ENCODE assay signal across 12 cellular contexts in the genomic region with DNA sequence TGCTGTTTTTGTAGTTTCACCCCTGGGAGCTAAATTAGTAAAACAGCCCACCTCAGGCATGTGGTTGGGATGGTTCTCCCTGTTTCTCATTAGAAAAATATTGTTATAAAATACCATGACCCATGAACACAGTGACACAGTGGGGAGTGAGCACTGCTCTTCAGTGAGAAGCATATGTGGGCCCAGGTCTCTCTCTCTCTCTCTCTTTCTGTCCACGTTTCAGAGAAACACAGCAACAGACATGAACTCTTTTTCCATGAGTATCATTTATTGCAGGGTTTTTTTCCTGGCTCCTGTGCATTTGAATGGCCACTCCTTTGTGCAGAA. TPM values are rescaled to one million over a fixed set of nuclear protein-coding genes. Genes with fewer than 3 reads are reported as not detected.
A peak's percentile ranks its signal among the peaks of the same experiment; 100 is the strongest.
DNase-seq lines count a peak whose midpoint lies in the region; ATAC-seq and TF ChIP-seq lines count a peak whose summit lies in the region.
"Had no signal": no experiment of that assay in that cellular context is flagged by ENCODE, and none has a peak within 500 bp of the region (broad histone marks: within the 10 kb centered on the region; RNA-seq: fewer than 3 reads in every experiment).

No MANE protein-coding gene starts in this region.

- H3K9me3 Mint-ChIP-seq in Calu3 (ENCODE audit: low read depth, unreplicated experiment): no peaks in the 10 kb centered on the region
- H3K9me3 Mint-ChIP-seq in CD8-positive, alpha-beta memory T cell: no peaks in the 10 kb centered on the region

- H3K4me1 ChIP-seq in A673 (ENCODE audit: insufficient read depth, low read length, poor library complexity, severe bottlenecking) (peaks cover 86% of the 10 kb centered on the region), OCI-LY7 (ENCODE audit: insufficient read depth, low read length, poor library complexity, severe bottlenecking) (peaks cover 85% of the 10 kb centered on the region), psoas muscle (peaks cover 72% of the 10 kb centered on the region)
- peaks cover 31% of the 10 kb centered on the region for H3K4me1 ChIP-seq in CD8-positive, alpha-beta memory T cell (ENCODE audit: insufficient read depth, low read length)

- H3K9me3 ChIP-seq in A673 (ENCODE audit: low read depth, low read length, poor library complexity, severe bottlenecking) (no peaks in the 10 kb centered on the region), OCI-LY7 (ENCODE audit: low read length) (no peaks in the 10 kb centered on the region), psoas muscle (no peaks in the 10 kb centered on the region)
- H3K9me3 ChIP-seq in CD8-positive, alpha-beta memory T cell (ENCODE audit: low read length): no peaks in the 10 kb centered on the region

- peaks cover 71% of the 10 kb centered on the region for H3K27me3 Mint-ChIP-seq in Calu3 (ENCODE audit: unreplicated experiment)
- peaks cover 4 to 6% of the 10 kb centered on the region in 2 donors for H3K27me3 Mint-ChIP-seq in CD8-positive, alpha-beta memory T cell

- H3K27ac ChIP-seq in A673 (ENCODE audit: low read depth, low read length, poor library complexity, severe bottlenecking): peak overlapping the region; percentile 94
- H3K27ac ChIP-seq in OCI-LY7 (ENCODE audit: low read depth, low read length, poor library complexity, severe bottlenecking): peak overlapping the region; percentile 97
- peak overlapping the region; percentile 26 for H3K27ac ChIP-seq in psoas muscle
- no peak overlapping the region for H3K27ac ChIP-seq in CD8-positive, alpha-beta memory T cell (ENCODE audit: low read depth, low read length)

- H3K4me3 Mint-ChIP-seq in Calu3 (ENCODE audit: low read depth, unreplicated experiment): no peak overlapping the region
- H3K4me3 Mint-ChIP-seq in CD8-positive, alpha-beta memory T cell: no peak overlapping the region

- ATAC-seq in left lobe of liver (peak; percentile 25), psoas muscle (no peak), HG03097 (IDR thresholded peaks at IDR 0.05; ENCODE audit: low FRiP score, unreplicated experiment) (no peak)

- peak overlapping the region; percentile 95 for H3K4me2 ChIP-seq in OCI-LY7 (ENCODE audit: low read length)

- peaks cover 11% of the 10 kb centered on the region for H3K4me1 Mint-ChIP-seq in Calu3 (ENCODE audit: low read depth, unreplicated experiment)
- H3K4me1 Mint-ChIP-seq in CD8-positive, alpha-beta memory T cell: peaks cover 44 to 52% (median 50%) of the 10 kb centered on the region in 3 donors

- TF ChIP-seq CTCF in A673 (conservative IDR thresholded peaks at IDR 0.05; ENCODE audit: low read depth, low read length) (no peak), OCI-LY7 (conservative IDR thresholded peaks at IDR 0.05; ENCODE audit: low read length) (no peak), psoas muscle (IDR thresholded peaks at IDR 0.05) (no peak), GM13977 (IDR thresholded peaks at IDR 0.05; ENCODE audit: extremely low read depth, insufficient read depth, missing control alignments) (no peak), Calu3 (IDR thresholded peaks at IDR 0.05; ENCODE audit: unreplicated experiment) (no peak)

- H2AFZ ChIP-seq in OCI-LY7 (ENCODE audit: low read length): peak overlapping the region; percentile 23; the same call in 1 of the 2 replicates

- H3K27me3 ChIP-seq in A673 (replicated peaks; ENCODE audit: insufficient read depth, low read depth, low read length, poor library complexity) (no peaks in the 10 kb centered on the region), psoas muscle (ENCODE audit: insufficient read depth in 3 of 3, low read length in 2 of 3) (no peaks in the 10 kb centered on the region)
- H3K27me3 ChIP-seq in CD8-positive, alpha-beta memory T cell (ENCODE audit: insufficient read depth, low read length, poor library complexity, severe bottlenecking): no peaks in the 10 kb centered on the region

- BruUV-seq in A673 (replicated peaks; lab: Mats Ljungman, UMichigan): no TSS peak
- BruUV-seq in OCI-LY7 (replicated peaks; lab: Mats Ljungman, UMichigan): no TSS peak
- no TSS peak for BruUV-seq in Calu3 (replicated peaks; lab: Mats Ljungman, UMichigan)

- no peaks in the 10 kb centered on the region for H4K20me1 ChIP-seq in OCI-LY7 (ENCODE audit: insufficient read depth, low read length)

- no peaks in the 10 kb centered on the region for H3K36me3 Mint-ChIP-seq in Calu3 (ENCODE audit: insufficient read depth, unreplicated experiment)
- peaks cover 0 to 2% (median 0%) of the 10 kb centered on the region in 3 donors for H3K36me3 Mint-ChIP-seq in CD8-positive, alpha-beta memory T cell

- peaks cover 13% of the 10 kb centered on the region; the same call in 1 of the 2 replicates for H3K79me2 ChIP-seq in OCI-LY7 (ENCODE audit: insufficient read depth, low read depth, low read length)

- no peaks in the 10 kb centered on the region for H3K9me2 ChIP-seq in OCI-LY7 (ENCODE audit: insufficient read depth, low read length)

- H3K36me3 ChIP-seq in A673 (ENCODE audit: insufficient read depth, low read length, poor library complexity, severe bottlenecking) (peaks cover 55% of the 10 kb centered on the region), OCI-LY7 (ENCODE audit: insufficient read depth, low read length) (peaks cover 25% of the 10 kb centered on the region), psoas muscle (ENCODE audit: insufficient read depth in 1 of 2, low read depth in 1 of 2) (peaks cover 6 to 16% of the 10 kb centered on the region in 2 donors)
- H3K36me3 ChIP-seq in CD8-positive, alpha-beta memory T cell (ENCODE audit: insufficient read depth, low read length): no peaks in the 10 kb centered on the region

- POLR2A ChIA-PET in A673 (lab: Charles Lee; ENCODE audit: low non-redundant PET) (no interaction called here), OCI-LY7 (lab: Charles Lee) (interaction anchor here (0.7 to 15.0 kb wide), 6 partner anchors 10 to 130 kb away, joined by 3 to 414 read pairs (median 5); partner anchors contain the start of gene CYRIA)
- POLR2A ChIA-PET in CD8-positive, alpha-beta memory T cell (lab: Charles Lee): no interaction called here

- DNase-seq in A673 (ENCODE audit: low spot score): no peak
- no peak for DNase-seq in OCI-LY7 (ENCODE audit: low spot score)
- DNase-seq in left lobe of liver (ENCODE audit: low spot score): no peak
- DNase-seq in psoas muscle: no peak
- DNase-seq in GM13977 (ENCODE audit: low spot score): no peak
- DNase-seq in Calu3: no peak
- no peak for DNase-seq in CD8-positive, alpha-beta memory T cell
- DNase-seq: cortex of kidney; erythroblast; NCI-H2081 treated with DMSO at 0.1 percent for 48 hours; stimulated activated CD4-positive, alpha-beta T cell treated with anti-CD3 and anti-CD28 coated beads, Interleukin-2, amount 100 ng/mL, for 24 hours had no signal

- intact Hi-C loops in A673 (cut with micrococcal nuclease; ENCODE audit: unreplicated experiment) (loop anchor here (2.0 kb wide), 1 partner anchor 60 kb away; no protein-coding TSS in a partner anchor), OCI-LY7 (cut with micrococcal nuclease; ENCODE audit: unreplicated experiment) (loop anchor here (10.0 kb wide), 1 partner anchor 540 kb away; no protein-coding TSS in a partner anchor), psoas muscle (cut with DNase I) (no loop called here), Calu3 (cut with micrococcal nuclease; ENCODE audit: unreplicated experiment) (no loop called here)

- no peak overlapping the region for H3K27ac Mint-ChIP-seq in Calu3 (ENCODE audit: unreplicated experiment)
- H3K27ac Mint-ChIP-seq in CD8-positive, alpha-beta memory T cell: peak overlapping the region in 2 of 8 donors; percentile 1 to 44

- WGBS in psoas muscle, 3 donors: 42 to 67% (median 56%) methylated on average over 1 of the region's 1 CpG

- in situ Hi-C loops in GM13977 (cut with MboI; ENCODE audit: low pct_unique_long_range_greater_than_20kb, low sequenced_read_pairs, unreplicated experiment): no loop called here

- H3K4me3 ChIP-seq in A673 (ENCODE audit: low read depth, low read length, poor library complexity, severe bottlenecking) (no peak overlapping the region), OCI-LY7 (ENCODE audit: low read depth, low read length, poor library complexity, severe bottlenecking) (peak overlapping the region; percentile 66), psoas muscle (no peak overlapping the region)
- H3K4me3 ChIP-seq in CD8-positive, alpha-beta memory T cell (ENCODE audit: low read length): no peak overlapping the region

- CTCF ChIA-PET in A673 (lab: Charles Lee): no interaction called here
- CTCF ChIA-PET in OCI-LY7 (lab: Charles Lee; ENCODE audit: unreplicated experiment): interaction anchor here (0.7 to 13.4 kb wide), 2 partner anchors 11 to 33 kb away, joined by 4 to 149 read pairs; no protein-coding TSS in a partner anchor
- CTCF ChIA-PET in Calu3 (lab: Charles Lee): no interaction called here
- CTCF ChIA-PET in CD8-positive, alpha-beta memory T cell (lab: Charles Lee): interaction anchor here (1.6 to 2.1 kb wide), 2 partner anchors 9 to 16 kb away, joined by 3 to 8 read pairs; no protein-coding TSS in a partner anchor

RNA-seq across cellular contexts. Expression of gene CYRIA, which starts 41.3 kb away (rescaled TPM):
- total RNA-seq in A673 (2021) (183 TPM in 2 replicates), OCI-LY7 (2022) (11.7 and 13.4 TPM in 2 replicates), left lobe of liver (1.7 TPM), psoas muscle (10 to 100 TPM in 3 of 4 donors, 1 to 10 TPM in 1; 9.5 to 16.8 (median 10.9) TPM), Calu3 (2022) (0.19 and 0.22 TPM in 2 replicates)
- 2.6 and 5.0 TPM in 2 replicates for total RNA-seq in OCI-LY7 (2014; rRNA removed; shearing (Covaris generic))
- polyA plus RNA-seq in psoas muscle: 1 to 10 TPM; 3.8 to 5.1 (median 4.9) TPM
- 1 to 10 TPM; 1.0 to 1.2 TPM for total RNA-seq in CD8-positive, alpha-beta memory T cell
- 6.3 TPM for polyA plus RNA-seq in CD8-positive, alpha-beta memory T cell

Comparison
In these comparisons a context has a peak if more than half of its experiments do, and no peak if none do; other contexts are left out.
1. RNA of gene CYRIA, which starts 41.3 kb away (total RNA-seq): 183 TPM in A673; 2.6 to 13.4 TPM in OCI-LY7, 9.5 to 16.8 TPM in psoas muscle, 1.7 TPM in left lobe of liver (single experiment), 1.0 to 1.2 TPM in CD8-positive, alpha-beta memory T cell and 0.19 to 0.22 TPM in Calu3; every median in the first group is over 10 times any median in the second.
2. CTCF ChIA-PET loops: an anchor here in OCI-LY7 (0.7 to 13.4 kb wide) and CD8-positive, alpha-beta memory T cell (1.6 to 2.1 kb wide); none called in A673 and Calu3.
3. intact Hi-C loops: an anchor here in A673 (2.0 kb wide) and OCI-LY7 (10.0 kb wide); none called in psoas muscle and Calu3.